In the genomic region with DNA sequence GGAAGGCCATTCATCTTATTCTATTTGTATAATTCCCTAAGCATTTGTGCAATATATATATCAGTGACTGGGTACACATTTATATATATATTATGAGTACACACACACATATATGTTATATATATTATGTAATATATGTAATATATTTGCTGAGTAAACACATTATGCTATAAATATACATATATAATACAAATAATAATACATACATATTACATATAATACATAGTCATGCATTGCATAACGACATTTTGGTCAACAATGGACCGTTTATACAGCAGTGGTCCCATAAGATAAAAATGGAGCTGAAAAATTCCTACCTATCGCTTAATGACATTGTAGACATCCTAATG, we compare ENCODE assay signal across 12 cellular contexts.
"Had no signal": no experiment of that assay in that cellular context is flagged by ENCODE, and none has a peak within 500 bp of the region (broad histone marks: within the 10 kb centered on the region; RNA-seq: fewer than 3 reads in every experiment).

No MANE protein-coding gene starts in this region.

- DNase-seq: cortex of kidney; effector CD8-positive, alpha-beta T cell; foreskin keratinocyte; heart right ventricle; left ventricle myocardium superior; lower lobe of right lung; naive B cell had no signal

- H3K4me3 ChIP-seq: colonic mucosa, esophagus muscularis mucosa, gastroesophageal sphincter, heart right ventricle, left lung, lower lobe of right lung, mucosa of descending colon had no signal

- H3K27me3 ChIP-seq: colonic mucosa, esophagus muscularis mucosa, gastroesophageal sphincter, left lung had no signal

- H3K27ac ChIP-seq: colonic mucosa, foreskin keratinocyte had no signal

- H3K9me3 ChIP-seq: colonic mucosa, esophagus muscularis mucosa, gastroesophageal sphincter, heart right ventricle, left lung, lower lobe of right lung, mucosa of descending colon had no signal

- H3K36me3 ChIP-seq: colonic mucosa, esophagus muscularis mucosa, gastroesophageal sphincter, heart right ventricle, left lung, lower lobe of right lung had no signal

- H3K4me1 ChIP-seq: colonic mucosa had no signal
